ENCODE assay signal across 2 cellular contexts in genomic region chr10:24721254-24722106, GRCh38.
TF ChIP-seq lines count a peak whose summit lies in the region.

No MANE protein-coding gene starts in this region.

TF ChIP-seq in HCT116, 20 proteins besides CTCF, POLR2A, EP300 and RAD21:
- TF ChIP-seq SIN3A (IDR thresholded peaks at IDR 0.05; ENCODE audit: low read depth) (no peak), ATF3 (IDR thresholded peaks at IDR 0.05) (no peak), CEBPB (IDR thresholded peaks at IDR 0.05; ENCODE audit: low read depth) (no peak), EGR1 (IDR thresholded peaks at IDR 0.05; ENCODE audit: low read depth) (no peak), ZNF274 (IDR thresholded peaks at IDR 0.05; ENCODE audit: low read depth, low read length) (no peak), ELF1 (IDR thresholded peaks at IDR 0.05; ENCODE audit: borderline replicate concordance, low read depth) (no peak), EZH2phosphoT487 (IDR thresholded peaks at IDR 0.05; ENCODE audit: borderline replicate concordance) (no peak), EZH2 (IDR thresholded peaks at IDR 0.05) (no peak), TCF7L2 (IDR thresholded peaks at IDR 0.05; ENCODE audit: borderline replicate concordance, extremely low read depth, insufficient read depth, insufficient read length) (no peak), ZBTB33 (IDR thresholded peaks at IDR 0.05; ENCODE audit: extremely low read depth, insufficient replicate concordance, low read length) (no peak), MAX (IDR thresholded peaks at IDR 0.05) (no peak), JUND (IDR thresholded peaks at IDR 0.05) (no peak), REST (IDR thresholded peaks at IDR 0.05; ENCODE audit: low read depth) (no peak)

TF ChIP-seq in GM12878, 131 proteins besides CTCF, POLR2A, EP300 and RAD21 (continues in another document):
- no peak for TF ChIP-seq PKNOX1 (IDR thresholded peaks at IDR 0.05)
- no peak for TF ChIP-seq NFYA (IDR thresholded peaks at IDR 0.05; ENCODE audit: borderline replicate concordance, low read depth, low read length)
- no peak for TF ChIP-seq BRCA1 (IDR thresholded peaks at IDR 0.05; ENCODE audit: low read depth, low read length)
- no peak for TF ChIP-seq E2F4 (IDR thresholded peaks at IDR 0.05; ENCODE audit: low read depth, low read length)
- TF ChIP-seq CBX3 (IDR thresholded peaks at IDR 0.05; ENCODE audit: borderline replicate concordance, low read depth), result no peak
- TF ChIP-seq ATF7 (IDR thresholded peaks at IDR 0.05; ENCODE audit: low read depth), result no peak
- TF ChIP-seq LARP7 (IDR thresholded peaks at IDR 0.05), result 0 out of 2 replicates have a peak, but pooled peaks have one; percentile 28
- TF ChIP-seq ZNF592 (IDR thresholded peaks at IDR 0.05), result no peak
- peak; percentile 36; the same call in 1 of the 2 replicates for TF ChIP-seq IKZF1 (conservative IDR thresholded peaks at IDR 0.05)
- no peak for TF ChIP-seq MAX (IDR thresholded peaks at IDR 0.05; ENCODE audit: low read depth, low read length)
- TF ChIP-seq TARDBP (IDR thresholded peaks at IDR 0.05; ENCODE audit: borderline replicate concordance), result no peak
- TF ChIP-seq HSF1 (IDR thresholded peaks at IDR 0.05; ENCODE audit: low read depth, low read length), result no peak
- TF ChIP-seq MTA2 (IDR thresholded peaks at IDR 0.05; ENCODE audit: low read depth), result no peak
- no peak for TF ChIP-seq CREM (IDR thresholded peaks at IDR 0.05; ENCODE audit: low read depth)
- TF ChIP-seq RELB (IDR thresholded peaks at IDR 0.05; ENCODE audit: low read depth), result peak; percentile 47; the same call in 1 of the 2 replicates
- no peak for TF ChIP-seq E2F8 (IDR thresholded peaks at IDR 0.05; ENCODE audit: low read depth, partially characterized antibody)
- TF ChIP-seq NKRF (conservative IDR thresholded peaks at IDR 0.05), result 0 out of 2 replicates have a peak, but pooled peaks have one; percentile 20
- TF ChIP-seq BCL11A (IDR thresholded peaks at IDR 0.05; ENCODE audit: low read depth, low read length), result no peak
- no peak for TF ChIP-seq KLF5 (IDR thresholded peaks at IDR 0.05; ENCODE audit: partially characterized antibody)
- no peak for TF ChIP-seq PBX3 (IDR thresholded peaks at IDR 0.05; ENCODE audit: insufficient replicate concordance, low read depth, low read length)
- 0 out of 2 replicates have a peak, but pooled peaks have one; percentile 30 for TF ChIP-seq HDGF (IDR thresholded peaks at IDR 0.05)
- TF ChIP-seq BCL3 (IDR thresholded peaks at IDR 0.05; ENCODE audit: borderline replicate concordance, insufficient read depth, low read depth, low read length, poor library complexity, severe bottlenecking), result no peak
- TF ChIP-seq BCLAF1 (IDR thresholded peaks at IDR 0.05), result no peak
- TF ChIP-seq NFIC (IDR thresholded peaks at IDR 0.05; ENCODE audit: low read depth, low read length), result no peak
- no peak for TF ChIP-seq ASH2L (IDR thresholded peaks at IDR 0.05; ENCODE audit: borderline replicate concordance, low read depth)
- TF ChIP-seq PML (IDR thresholded peaks at IDR 0.05; ENCODE audit: low read length), result no peak
